9 cellular contexts compared by ENCODE assay signal in the genomic region with DNA sequence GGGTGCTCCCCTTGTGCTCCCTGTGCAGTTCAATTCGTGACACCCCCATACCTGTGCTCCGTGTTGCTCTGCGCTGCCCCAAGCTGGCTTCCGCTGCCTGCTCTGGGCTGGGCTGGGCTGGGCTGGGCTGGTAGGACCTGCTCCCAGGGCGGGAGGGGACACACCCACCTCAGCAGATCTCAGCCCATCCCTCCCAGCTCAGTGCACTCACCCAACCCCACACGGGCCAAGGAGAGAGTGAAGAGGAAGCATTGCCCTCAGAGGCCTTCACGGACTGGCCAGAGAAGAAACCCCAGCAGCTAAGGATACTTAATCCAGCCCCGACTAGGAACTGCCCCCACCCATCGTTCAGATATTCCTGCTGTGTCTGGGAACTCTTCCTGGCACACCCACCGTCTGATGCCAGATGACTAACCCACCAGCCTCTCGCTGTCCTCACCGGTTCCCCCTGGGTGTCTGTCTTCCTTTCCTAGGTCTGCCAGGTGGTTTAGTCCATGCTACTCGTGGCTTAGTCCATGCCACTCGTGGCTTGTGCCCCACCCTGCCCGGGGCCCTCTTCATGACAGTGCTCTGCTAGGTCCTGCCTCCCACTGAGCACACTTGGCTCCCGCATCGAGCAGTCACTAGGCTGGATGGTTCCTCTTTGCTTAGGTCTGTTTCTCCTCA. TPM values are rescaled to one million over a fixed set of nuclear protein-coding genes. Genes with fewer than 3 reads are reported as not detected.
DNase-seq lines count a peak whose midpoint lies in the region; ATAC-seq, FAIRE-seq and TF ChIP-seq lines count a peak whose summit lies in the region.
"Had no signal": no experiment of that assay in that cellular context is flagged by ENCODE, and none has a peak within 500 bp of the region (broad histone marks: within the 10 kb centered on the region; RNA-seq: fewer than 3 reads in every experiment).

A gene (minus strand): TSS at position 104 of the 666 bp plus-strand sequence. CDS start 14,711 bp downstream, outside the sequence.

- H3K14ac ChIP-seq in H1 (ENCODE audit: insufficient read length): no peak within 1 kb of the TSS
- H3K14ac ChIP-seq in neuronal stem cell (ENCODE audit: low read length): no peak within 1 kb of the TSS

- no peak within 1 kb of the TSS for H3K56ac ChIP-seq in H1 (replicated peaks; ENCODE audit: insufficient read length, low read depth, low read length)

- H3K79me2 ChIP-seq in DOHH2 (ENCODE audit: control insufficient read depth, low read length) (peaks cover 44% of the 10 kb centered on the region), H1 (ENCODE audit: control insufficient read depth in 1 of 2, insufficient read depth in 2 of 2, low read length in 2 of 2) (no peaks in the 10 kb centered on the region)

- H3K4me3 ChIP-seq in DOHH2 (ENCODE audit: low read length) (peak within 1 kb of the TSS; percentile 76), H1 (ENCODE audit: extremely low read depth in 1 of 4, insufficient read depth in 2 of 4, low read depth in 3 of 4, low read length in 4 of 4) (no peak within 1 kb of the TSS), neuronal stem cell (ENCODE audit: low read length in 2 of 2) (no peak within 1 kb of the TSS), BE2C (ENCODE audit: low read depth, low read length) (no peak within 1 kb of the TSS)

- peak within 1 kb of the TSS; percentile 95 for H3K27ac ChIP-seq in DOHH2 (ENCODE audit: low read depth, low read length)
- no peak within 1 kb of the TSS for H3K27ac ChIP-seq in H1 (ENCODE audit: low read depth, low read length)
- no peak within 1 kb of the TSS for H3K27ac ChIP-seq in neuronal stem cell (replicated peaks; ENCODE audit: low read length)
- H3K27ac ChIP-seq: KMS-11 had no signal

- POLR2A ChIA-PET in H1 (lab: Charles Lee; ENCODE audit: partially characterized antibody): interaction anchor here (1.0 to 2.2 kb wide), 4 partner anchors 10 to 190 kb away, joined by 3 to 9 read pairs (median 5); no protein-coding TSS in a partner anchor

- no peak within 1 kb of the TSS for H2AK5ac ChIP-seq in H1 (ENCODE audit: low read depth, low read length)
- H2AK5ac ChIP-seq in neuronal stem cell (ENCODE audit: low read depth, low read length): no peak within 1 kb of the TSS

- H3K27me3 ChIP-seq in DOHH2 (ENCODE audit: control insufficient read depth, low read length): no peaks in the 10 kb centered on the region
- H3K27me3 ChIP-seq in H1 (replicated peaks in 1 of 4; ENCODE audit: control insufficient read depth in 3 of 4, extremely low read depth in 1 of 4, insufficient read depth in 3 of 4, low read length in 3 of 4): no peaks in the 10 kb centered on the region
- H3K27me3 ChIP-seq in neuronal stem cell (ENCODE audit: control insufficient read depth in 3 of 3, insufficient read depth in 3 of 3, low read depth in 1 of 3, low read length in 3 of 3): no peaks in the 10 kb centered on the region
- no peaks in the 10 kb centered on the region for H3K27me3 ChIP-seq in BE2C

- H2BK15ac ChIP-seq in H1 (ENCODE audit: low read length) (0 out of 2 replicates have a peak within 1 kb of the TSS, but pooled peaks have one; percentile 10), neuronal stem cell (ENCODE audit: low read length) (peak within 1 kb of the TSS; percentile 44)

- DNase-seq in RCC 7860 (ENCODE audit: low spot score): peak; percentile 31
- DNase-seq in H1 (ENCODE audit: low read depth in 1 of 2, low spot score in 2 of 2): no peak
- DNase-seq in neuronal stem cell (ENCODE audit: low spot score): no peak
- no peak for DNase-seq in Kasumi-1 (lab: John Stamatoyannopoulos, UW)
- no peak for DNase-seq in BE2C

- H3K4me1 ChIP-seq in DOHH2 (ENCODE audit: control insufficient read depth, low read length): peaks cover 86% of the 10 kb centered on the region
- H3K4me1 ChIP-seq in H1 (replicated peaks in 1 of 4; ENCODE audit: control insufficient read depth in 3 of 4, insufficient read depth in 4 of 4, low read length in 3 of 4): peaks cover 0 to 11% (median 2%) of the 10 kb centered on the region in 4 experiments; a peak in 5 of 7 replicates
- peaks cover 7 to 20% of the 10 kb centered on the region in 2 donors for H3K4me1 ChIP-seq in neuronal stem cell (ENCODE audit: control insufficient read depth in 2 of 2, insufficient read depth in 1 of 2, low read depth in 1 of 2, low read length in 2 of 2)
- peaks cover 23% of the 10 kb centered on the region for H3K4me1 ChIP-seq in BE2C

- H3K4me2 ChIP-seq in DOHH2 (ENCODE audit: low read length) (peak within 1 kb of the TSS; percentile 98), H1 (ENCODE audit: insufficient read depth in 1 of 2, low read depth in 2 of 2, low read length in 2 of 2) (no peak within 1 kb of the TSS; a peak in 1 of 4 replicates), neuronal stem cell (ENCODE audit: insufficient read depth, low read length, poor library complexity, severe bottlenecking) (no peak within 1 kb of the TSS)
- H3K4me2 ChIP-seq: KMS-11 had no signal

- H3K9me3 ChIP-seq in DOHH2 (ENCODE audit: control insufficient read depth, insufficient read depth, low read length) (no peaks in the 10 kb centered on the region), H1 (ENCODE audit: insufficient read depth in 2 of 2, low read depth in 1 of 2, low read length in 1 of 2) (no peaks in the 10 kb centered on the region), neuronal stem cell (replicated peaks in 1 of 2; ENCODE audit: control insufficient read depth in 2 of 2, insufficient read depth in 1 of 2, low read depth in 1 of 2, low read length in 2 of 2) (no peaks in the 10 kb centered on the region), BE2C (no peaks in the 10 kb centered on the region)

- no peak within 1 kb of the TSS for H2BK20ac ChIP-seq in H1 (ENCODE audit: low read length)

- H4K20me1 ChIP-seq in DOHH2 (ENCODE audit: control insufficient read depth, insufficient read depth, low read depth, low read length) (no peaks in the 10 kb centered on the region), H1 (replicated peaks in 1 of 2; ENCODE audit: control insufficient read depth in 1 of 2, insufficient read depth in 2 of 2, low read length in 2 of 2) (no peaks in the 10 kb centered on the region)

- H3K18ac ChIP-seq in H1 (ENCODE audit: extremely low read depth, low read length) (no peak within 1 kb of the TSS), neuronal stem cell (ENCODE audit: low read length) (peak within 1 kb of the TSS; percentile 55)

- peaks cover 11% of the 10 kb centered on the region for H3F3A ChIP-seq in DOHH2 (ENCODE audit: control insufficient read depth, insufficient read depth)

- TF ChIP-seq POLR2A in H1 (IDR thresholded peaks at IDR 0.05; ENCODE audit: control extremely low read depth in 1 of 2, low read depth in 2 of 2, low read length in 2 of 2): no peak

- H3K4ac ChIP-seq in H1 (replicated peaks; ENCODE audit: insufficient read length, low read depth, low read length): no peak within 1 kb of the TSS
- H3K4ac ChIP-seq in neuronal stem cell (ENCODE audit: low read length): no peak within 1 kb of the TSS

- H3K79me1 ChIP-seq in H1 (ENCODE audit: low read depth, low read length): no peaks in the 10 kb centered on the region
- peaks cover 2% of the 10 kb centered on the region for H3K79me1 ChIP-seq in neuronal stem cell (ENCODE audit: low read depth, low read length)

- WGBS in H1 (ENCODE audit: extremely low coverage in 1 of 2, insufficient coverage in 1 of 2, insufficient read length in 1 of 2, insufficient replicate concordance in 2 of 2, low coverage in 1 of 2, low lambda C conversion rate in 2 of 2, missing lambda C conversion rate in 1 of 2), 2 experiments: 75% methylated on average over 17 of the region's 17 CpGs; no CpG with 5 or more reads in 1 of the 2 experiments
- no CpG with 5 or more reads among the region's 17 CpGs for WGBS in neuronal stem cell (ENCODE audit: extremely low coverage in 2 of 2, insufficient read length in 2 of 2, insufficient replicate concordance in 1 of 2), 2 donors

- no peak within 1 kb of the TSS for H4K5ac ChIP-seq in H1 (ENCODE audit: insufficient read length, low read depth, low read length)

- ATAC-seq in GM21576 (IDR thresholded peaks at IDR 0.05; ENCODE audit: unreplicated experiment) (peak; percentile 49), HG02678 (IDR thresholded peaks at IDR 0.05; ENCODE audit: unreplicated experiment) (no peak)

- TF ChIP-seq RAD21 in H1 (IDR thresholded peaks at IDR 0.05 in 1 of 2, conservative IDR thresholded peaks at IDR 0.05 in 1 of 2; ENCODE audit: low read depth in 2 of 2, low read length in 2 of 2): no peak

- H2BK12ac ChIP-seq in H1 (ENCODE audit: low read depth, low read length) (0 out of 2 replicates have a peak within 1 kb of the TSS, but pooled peaks have one; percentile 44), neuronal stem cell (ENCODE audit: low read length) (peak within 1 kb of the TSS; percentile 65)

- TF ChIP-seq EP300 in H1 (IDR thresholded peaks at IDR 0.05; ENCODE audit: borderline replicate concordance in 1 of 2, low read depth in 2 of 2, low read length in 2 of 2): no peak

- H3K36me3 ChIP-seq in DOHH2 (ENCODE audit: control insufficient read depth, low read length): peaks cover 13% of the 10 kb centered on the region
- no peaks in the 10 kb centered on the region for H3K36me3 ChIP-seq in H1 (ENCODE audit: control insufficient read depth in 2 of 4, insufficient read depth in 4 of 4, low read length in 3 of 4)
- H3K36me3 ChIP-seq in neuronal stem cell (replicated peaks in 1 of 2; ENCODE audit: control insufficient read depth in 2 of 2, insufficient read depth in 2 of 2, low read length in 2 of 2): no peaks in the 10 kb centered on the region
- H3K36me3 ChIP-seq in BE2C: no peaks in the 10 kb centered on the region

- FAIRE-seq in RCC 7860 (lab: Jason Lieb, UNC): no peak
- FAIRE-seq in H1 (lab: Jason Lieb, UNC): no peak

- H4K8ac ChIP-seq in H1 (ENCODE audit: extremely low read depth, insufficient read depth, low read length) (peak within 1 kb of the TSS; percentile 7; the same call in 1 of the 2 replicates), neuronal stem cell (ENCODE audit: low read depth, low read length) (no peak within 1 kb of the TSS)

- CTCF ChIA-PET in H1 (lab: Charles Lee; ENCODE audit: partially characterized antibody): interaction anchor here (0.5 to 5.1 kb wide), 14 partner anchors 8 to 1040 kb away, joined by 3 to 38 read pairs (median 4); a partner anchor contains a TSS

- H3K9ac ChIP-seq in H1 (replicated peaks in 1 of 4; ENCODE audit: extremely low read depth in 1 of 4, low read depth in 3 of 4, low read length in 3 of 4) (no peak within 1 kb of the TSS), neuronal stem cell (ENCODE audit: low read depth, low read length, poor library complexity) (no peak within 1 kb of the TSS)
- H3K9ac ChIP-seq: KMS-11 had no signal

- no peaks in the 10 kb centered on the region for H3K9me2 ChIP-seq in DOHH2 (replicated peaks; ENCODE audit: control insufficient read depth, low read length)

- TF ChIP-seq CTCF in DOHH2 (IDR thresholded peaks at IDR 0.05; ENCODE audit: low read depth, low read length, poor library complexity, severe bottlenecking) (no peak), H1 (IDR thresholded peaks at IDR 0.05; ENCODE audit: control extremely low read depth in 1 of 3, insufficient read depth in 1 of 3, low read depth in 1 of 3, low read length in 3 of 3) (no peak), BE2C (IDR thresholded peaks at IDR 0.05; ENCODE audit: low read depth, low read length) (no peak)

- H3K23me2 ChIP-seq in H1 (ENCODE audit: low read depth, low read length): no peaks in the 10 kb centered on the region

- peak within 1 kb of the TSS; percentile 52; the same call in 1 of the 2 replicates for H2AFZ ChIP-seq in H1 (ENCODE audit: low read length)
- H2AFZ ChIP-seq in neuronal stem cell (ENCODE audit: low read length): peak within 1 kb of the TSS; percentile 88

- H4K91ac ChIP-seq in H1 (replicated peaks; ENCODE audit: insufficient read length, low read length): peak within 1 kb of the TSS; percentile 19
- no peak within 1 kb of the TSS for H4K91ac ChIP-seq in neuronal stem cell (ENCODE audit: low read depth, low read length, poor library complexity)

- H3K23ac ChIP-seq in H1 (ENCODE audit: insufficient read length) (no peak within 1 kb of the TSS), neuronal stem cell (ENCODE audit: low read depth, low read length, poor library complexity) (no peak within 1 kb of the TSS)

- no peak within 1 kb of the TSS for H2BK5ac ChIP-seq in H1 (ENCODE audit: low read depth, low read length)
- no peak within 1 kb of the TSS for H2BK5ac ChIP-seq in neuronal stem cell (ENCODE audit: low read length)

- H2BK120ac ChIP-seq in H1 (replicated peaks; ENCODE audit: low read depth, low read length): no peak within 1 kb of the TSS
- no peak within 1 kb of the TSS for H2BK120ac ChIP-seq in neuronal stem cell (ENCODE audit: low read depth, low read length)

RNA-seq across cellular contexts. Expression of the gene that starts here (rescaled TPM):
- total RNA-seq in H1 (2021; fragmentation: NEBNext Ultra II Directional; extraction: Animal tissue kit (Norgen Biotek cat#: 25700)): 0.22 and 0.23 TPM in 2 replicates
- 0.24 and 0.63 TPM in 2 replicates for polyA plus RNA-seq in H1 (2011; rRNA removed)
- 0.31 TPM for polyA plus RNA-seq in H1 (2011; cell fraction: cytosol; rRNA removed)
- polyA plus RNA-seq in H1 (2011; cell fraction: nucleus; rRNA removed): 0.47 TPM
- polyA plus RNA-seq in H1 (2012, experiment 1 of 2): 0.29 to 0.40 TPM (median 0.35 TPM) in 3 of 4 replicates, not detected in the other
- polyA plus RNA-seq in H1 (2012, experiment 2 of 2): 0.21 TPM
- 0.57 TPM for polyA plus RNA-seq in H1 (2013, experiment 1 of 2)
- 0.48 TPM for polyA plus RNA-seq in H1 (2013, experiment 2 of 2)
- 0.32 and 0.63 TPM in 2 replicates for polyA minus RNA-seq in H1 (2011; rRNA and poly(A)+ RNA removed)
- not detected for polyA minus RNA-seq in H1 (2011; cell fraction: cytosol; rRNA and poly(A)+ RNA removed)
- polyA minus RNA-seq in H1 (2011; cell fraction: nucleus; rRNA and poly(A)+ RNA removed): 0.40 TPM
- polyA plus RNA-seq in neuronal stem cell (2013, experiment 1 of 2): 0.17 TPM
- polyA plus RNA-seq in neuronal stem cell (2013, experiment 2 of 2): 0.11 TPM
- 1.9 TPM for polyA plus RNA-seq in BE2C (2012; ENCODE audit: insufficient read depth, insufficient read length, low read depth)
